In the genomic region with DNA sequence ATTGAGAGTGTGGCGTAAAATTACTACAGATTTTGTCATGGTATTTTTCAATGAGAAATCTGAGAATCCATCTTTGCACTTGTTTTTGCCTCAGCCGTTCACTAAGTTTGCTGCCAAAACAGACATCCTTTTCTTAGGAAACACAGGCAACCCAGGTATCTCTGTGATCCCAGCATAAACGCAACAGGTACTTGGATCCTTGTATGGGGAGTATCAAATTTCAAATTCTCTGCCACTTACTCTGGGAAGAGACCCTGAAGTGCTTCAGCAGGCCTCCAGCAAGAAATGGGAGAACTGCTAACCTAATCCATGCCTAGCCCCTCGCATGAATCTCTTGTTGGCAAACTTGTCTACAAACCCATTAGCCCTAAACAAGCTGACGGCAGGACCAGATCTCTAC, we compare ENCODE assay signal across 28 cellular contexts.
DNase-seq lines count a peak whose midpoint lies in the region; FAIRE-seq and TF ChIP-seq lines count a peak whose summit lies in the region.
"Had no signal": no experiment of that assay in that cellular context is flagged by ENCODE, and none has a peak within 500 bp of the region (broad histone marks: within the 10 kb centered on the region; RNA-seq: fewer than 3 reads in every experiment).

No MANE protein-coding gene starts in this region.

- H4K20me1 ChIP-seq in H1 (replicated peaks in 1 of 2; ENCODE audit: control insufficient read depth in 1 of 2, insufficient read depth in 2 of 2, low read length in 2 of 2) = peaks cover 7 to 15% of the 10 kb centered on the region in 2 experiments

- H2BK5ac ChIP-seq in H1 (ENCODE audit: low read depth, low read length) = no peak overlapping the region

- peak overlapping the region in 1 of 2 experiments; percentile 33; a peak in 2 of 4 replicates for H3K4me2 ChIP-seq in H1 (ENCODE audit: insufficient read depth in 1 of 2, low read depth in 2 of 2, low read length in 2 of 2)
- H3K4me2 ChIP-seq: A549 had no signal

- 0 out of 2 replicates have a peak overlapping the region, but pooled peaks have one; percentile 34 for H2BK15ac ChIP-seq in H1 (ENCODE audit: low read length)

- no peak overlapping the region for H2BK12ac ChIP-seq in H1 (ENCODE audit: low read depth, low read length)

- 0 out of 7 replicates have a peak overlapping the region, but pooled peaks of 1 of the 4 experiments have one; percentile 7 for H3K9ac ChIP-seq in H1 (replicated peaks in 1 of 4; ENCODE audit: extremely low read depth in 1 of 4, low read depth in 3 of 4, low read length in 3 of 4)

- no peak overlapping the region for H4K91ac ChIP-seq in H1 (replicated peaks; ENCODE audit: insufficient read length, low read length)

- CTCF ChIA-PET in H1 (lab: Charles Lee; ENCODE audit: partially characterized antibody) = interaction anchor here (1.2 to 1.5 kb wide), 2 partner anchors 38 to 150 kb away, joined by 3 read pairs; no protein-coding TSS in a partner anchor

- FAIRE-seq in H1 (lab: Jason Lieb, UNC) = no peak
- FAIRE-seq: A549, pancreas, TTC549 had no signal

- peaks cover 5 to 73% of the 10 kb centered on the region in 2 experiments for H3K79me2 ChIP-seq in H1 (ENCODE audit: control insufficient read depth in 1 of 2, insufficient read depth in 2 of 2, low read length in 2 of 2)

- H2AK5ac ChIP-seq in H1 (ENCODE audit: low read depth, low read length) = 0 out of 2 replicates have a peak overlapping the region, but pooled peaks have one; percentile 87

- no peaks in the 10 kb centered on the region; a peak in 1 of 4 replicates for H3K9me3 ChIP-seq in H1 (ENCODE audit: insufficient read depth in 2 of 2, low read depth in 1 of 2, low read length in 1 of 2)
- H3K9me3 ChIP-seq: A549, pancreas, vagina had no signal

- no peaks in the 10 kb centered on the region; a peak in 1 of 7 replicates for H3K27me3 ChIP-seq in H1 (replicated peaks in 1 of 4; ENCODE audit: control insufficient read depth in 3 of 4, extremely low read depth in 1 of 4, insufficient read depth in 3 of 4, low read length in 3 of 4)
- H3K27me3 ChIP-seq: pancreas, vagina had no signal

- no peak overlapping the region for H3K4me3 ChIP-seq in H1 (ENCODE audit: extremely low read depth in 1 of 4, insufficient read depth in 2 of 4, low read depth in 3 of 4, low read length in 4 of 4)
- H3K4me3 ChIP-seq: A549, HAP-1, pancreas, SK-N-MC, skin epidermis, vagina had no signal

- H3K36me3 ChIP-seq in H1 (ENCODE audit: control insufficient read depth in 2 of 4, insufficient read depth in 4 of 4, low read length in 3 of 4) = peaks cover 0 to 19% (median 5%) of the 10 kb centered on the region in 4 experiments; a peak in 4 of 8 replicates
- H3K36me3 ChIP-seq: HAP-1, pancreas, vagina had no signal

- no peak overlapping the region for H4K5ac ChIP-seq in H1 (ENCODE audit: insufficient read length, low read depth, low read length)

- H3K23ac ChIP-seq in H1 (ENCODE audit: insufficient read length) = no peak overlapping the region

- H3K79me1 ChIP-seq in H1 (ENCODE audit: low read depth, low read length) = peaks cover 8% of the 10 kb centered on the region

- no peak overlapping the region for H4K8ac ChIP-seq in H1 (ENCODE audit: extremely low read depth, insufficient read depth, low read length)

- no peak for TF ChIP-seq EP300 in H1 (IDR thresholded peaks at IDR 0.05; ENCODE audit: borderline replicate concordance in 1 of 2, low read depth in 2 of 2, low read length in 2 of 2)

- H3K23me2 ChIP-seq in H1 (ENCODE audit: low read depth, low read length) = peaks cover 7% of the 10 kb centered on the region

- POLR2A ChIA-PET in H1 (lab: Charles Lee; ENCODE audit: partially characterized antibody) = no interaction called here

- H3K4me1 ChIP-seq in H1 (replicated peaks in 1 of 4; ENCODE audit: control insufficient read depth in 3 of 4, insufficient read depth in 4 of 4, low read length in 3 of 4) = peaks cover 9 to 41% (median 40%) of the 10 kb centered on the region in 4 experiments
- H3K4me1 ChIP-seq: A549, vagina had no signal

- TF ChIP-seq CTCF in H1 (IDR thresholded peaks at IDR 0.05; ENCODE audit: control extremely low read depth in 1 of 3, insufficient read depth in 1 of 3, low read depth in 1 of 3, low read length in 3 of 3) = no peak

- no peak overlapping the region for H2BK120ac ChIP-seq in H1 (replicated peaks; ENCODE audit: low read depth, low read length)

- no peak overlapping the region for H3K56ac ChIP-seq in H1 (replicated peaks; ENCODE audit: insufficient read length, low read depth, low read length)

- TF ChIP-seq POLR2A in H1 (IDR thresholded peaks at IDR 0.05; ENCODE audit: control extremely low read depth in 1 of 2, low read depth in 2 of 2, low read length in 2 of 2) = no peak

- H2BK20ac ChIP-seq in H1 (ENCODE audit: low read length) = no peak overlapping the region

- no peak overlapping the region for H3K14ac ChIP-seq in H1 (ENCODE audit: insufficient read length)

- H3K4ac ChIP-seq in H1 (replicated peaks; ENCODE audit: insufficient read length, low read depth, low read length) = no peak overlapping the region

- no peak for TF ChIP-seq RAD21 in H1 (IDR thresholded peaks at IDR 0.05 in 1 of 2, conservative IDR thresholded peaks at IDR 0.05 in 1 of 2; ENCODE audit: low read depth in 2 of 2, low read length in 2 of 2)

- 0 out of 2 replicates have a peak overlapping the region, but pooled peaks have one; percentile 32 for H3K18ac ChIP-seq in H1 (ENCODE audit: extremely low read depth, low read length)

- DNase-seq in DMS53 (lab: John Stamatoyannopoulos, UW) = peak; percentile 81
- peak; percentile 68 for DNase-seq in NCI-H1105 treated with DMSO at 0.1 percent for 48 hours (lab: John Stamatoyannopoulos, UW)
- DNase-seq in NCI-H345 (lab: John Stamatoyannopoulos, UW) = peak; percentile 22
- no peak for DNase-seq in H1 (ENCODE audit: low read depth in 1 of 2, low spot score in 2 of 2)
- DNase-seq in OCI-M1 (lab: John Stamatoyannopoulos, UW) = no peak
- DNase-seq in foreskin melanocyte = no peak
- no peak for DNase-seq in D341Med (ENCODE audit: low spot score)
- DNase-seq in islet precursor cell = no peak
- DNase-seq: activated CD4-positive, alpha-beta memory T cell treated with anti-CD3 and anti-CD28 coated beads for 36 hours; activated CD4-positive, CD25-positive, alpha-beta regulatory T cell treated with anti-CD3 and anti-CD28 coated beads, Interleukin-2, amount 50 U/mL, for 72 hours; activated naive CD4-positive, alpha-beta T cell; activated naive CD8-positive, alpha-beta T cell treated with anti-CD3 and anti-CD28 coated beads, Interleukin-2, amount 50 U/mL, for 24 hours; AML-193; CD4-positive, alpha-beta T cell; cortex of kidney; effector memory CD8-positive, alpha-beta T cell; MM.1S; NCI-H1436; pancreas; PC-3; stimulated activated naive CD8-positive, alpha-beta T cell treated with anti-CD3 and anti-CD28 coated beads, Interleukin-15, amount 100 ng/mL, for 72 hours; T-helper 17 cell had no signal

- 78% methylated on average over 5 of the region's 5 CpGs; no CpG with 5 or more reads in 1 of the 2 experiments for WGBS in H1 (ENCODE audit: extremely low coverage in 1 of 2, insufficient coverage in 1 of 2, insufficient read length in 1 of 2, insufficient replicate concordance in 2 of 2, low coverage in 1 of 2, low lambda C conversion rate in 2 of 2, missing lambda C conversion rate in 1 of 2), 2 experiments

- H3K27ac ChIP-seq in H1 (ENCODE audit: low read depth, low read length) = no peak overlapping the region
- H3K27ac ChIP-seq: A549, pancreas, SK-N-MC, vagina had no signal

- no peak overlapping the region for H2AFZ ChIP-seq in H1 (ENCODE audit: low read length)

TF ChIP-seq in H1, 55 proteins besides CTCF, POLR2A, EP300 and RAD21:
- TF ChIP-seq, protein P1, sequence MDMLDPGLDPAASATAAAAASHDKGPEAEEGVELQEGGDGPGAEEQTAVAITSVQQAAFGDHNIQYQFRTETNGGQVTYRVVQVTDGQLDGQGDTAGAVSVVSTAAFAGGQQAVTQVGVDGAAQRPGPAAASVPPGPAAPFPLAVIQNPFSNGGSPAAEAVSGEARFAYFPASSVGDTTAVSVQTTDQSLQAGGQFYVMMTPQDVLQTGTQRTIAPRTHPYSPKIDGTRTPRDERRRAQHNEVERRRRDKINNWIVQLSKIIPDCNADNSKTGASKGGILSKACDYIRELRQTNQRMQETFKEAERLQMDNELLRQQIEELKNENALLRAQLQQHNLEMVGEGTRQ (IDR thresholded peaks at IDR 0.05; ENCODE audit: low read length) = no peak
- TF ChIP-seq JUN (IDR thresholded peaks at IDR 0.05; ENCODE audit: low read depth, low read length) (no peak), SIN3A (conservative IDR thresholded peaks at IDR 0.05 in 1 of 2, IDR thresholded peaks at IDR 0.05 in 1 of 2; ENCODE audit: low read depth in 1 of 2, low read length in 2 of 2) (no peak), CREB1 (IDR thresholded peaks at IDR 0.05) (no peak), GABPA (IDR thresholded peaks at IDR 0.05; ENCODE audit: borderline replicate concordance, insufficient read depth, low read length) (no peak), CEBPB (IDR thresholded peaks at IDR 0.05; ENCODE audit: low read depth, low read length) (no peak)

Comparison
In these comparisons a context has a peak if more than half of its experiments do, and no peak if none do; other contexts are left out.
1. DNase-seq: peak in DMS53 (single experiment), NCI-H1105 treated with DMSO at 0.1 percent for 48 hours (single experiment) and NCI-H345 (single experiment); none in H1 (0 of 2), OCI-M1 (single experiment), foreskin melanocyte (single experiment), D341Med (single experiment) and islet precursor cell (single experiment).